8 cellular contexts compared by ENCODE assay signal in genomic region chr16:19521471-19522368, GRCh38. TPM values are rescaled to one million over a fixed set of nuclear protein-coding genes. Genes with fewer than 3 reads are reported as not detected.
A peak's percentile ranks its signal among the peaks of the same experiment; 100 is the strongest.
DNase-seq lines count a peak whose midpoint lies in the region; ATAC-seq and TF ChIP-seq lines count a peak whose summit lies in the region.

Gene GDE1, minus strand, starts transcription at chr16:19522098. Its CDS starts 134 bp downstream, at chr16:19521964.

- no peaks in the 10 kb centered on the region for H3K27me3 Mint-ChIP-seq in activated B cell treated with CpG ODN at 0.5 μM for 24 hours

- intact Hi-C loops in activated B cell treated with CpG ODN at 0.5 μM for 24 hours (cut with micrococcal nuclease): loop anchor here (1.0 to 5.0 kb wide), 8 partner anchors 8 to 1219 kb away; partner anchors contain the start of genes IQCK, KNOP1, SMG1 and THUMPD1

- DNase-seq in AG08396 (ENCODE audit: low spot score) (peak; percentile 96), NCI-H2227 (lab: John Stamatoyannopoulos, UW; ENCODE audit: unreplicated experiment) (peak; percentile 97), activated B cell treated with CpG ODN at 0.5 μM for 24 hours (peak; percentile 88), caudate nucleus (lab: John Stamatoyannopoulos, UW) (peak; percentile 46 to 98 (median 95)), inferior parietal cortex (ENCODE audit: extremely low spot score) (peak; percentile 95)
- peak; percentile 92 to 95 for DNase-seq in stimulated activated CD4-positive, alpha-beta T cell treated with anti-CD3 and anti-CD28 coated beads, Interleukin-12 subunit alpha, Interleukin-12 subunit beta, amount 100 ng/mL, for 24 hours (ENCODE audit: low read depth in 2 of 2)

- no peak for TF ChIP-seq CTCF in activated B cell treated with CpG ODN at 0.5 μM for 24 hours (IDR thresholded peaks at IDR 0.05)

- peaks cover 17% of the 10 kb centered on the region for H3K36me3 Mint-ChIP-seq in activated B cell treated with CpG ODN at 0.5 μM for 24 hours (ENCODE audit: low read depth)

- H3K9me3 Mint-ChIP-seq in activated B cell treated with CpG ODN at 0.5 μM for 24 hours: no peaks in the 10 kb centered on the region

- peaks cover 43% of the 10 kb centered on the region for H3K4me1 Mint-ChIP-seq in activated B cell treated with CpG ODN at 0.5 μM for 24 hours

- peak within 1 kb of the TSS; percentile 48 for H3K27ac ChIP-seq in caudate nucleus (ENCODE audit: low read depth, low read length)

- POLR2A ChIA-PET in activated B cell treated with CpG ODN at 0.5 μM for 24 hours (lab: Charles Lee): interaction anchor here (0.7 to 1.1 kb wide), 3 partner anchors 34 to 428 kb away, joined by 3 to 12 read pairs (median 6); partner anchors contain the start of gene VPS35L

- CTCF ChIA-PET in activated B cell treated with CpG ODN at 0.5 μM for 24 hours (lab: Charles Lee): no interaction called here

- H3K27ac Mint-ChIP-seq in activated B cell treated with CpG ODN at 0.5 μM for 24 hours: peak within 1 kb of the TSS; percentile 89

- H3K4me3 Mint-ChIP-seq in activated B cell treated with CpG ODN at 0.5 μM for 24 hours: peak within 1 kb of the TSS; percentile 95

- ATAC-seq in GM18907 (IDR thresholded peaks at IDR 0.05; ENCODE audit: unreplicated experiment): peak; percentile 74
- peak; percentile 69 for ATAC-seq in HG03159 (IDR thresholded peaks at IDR 0.05; ENCODE audit: unreplicated experiment)
- ATAC-seq in activated B cell treated with CpG ODN at 0.5 μM for 24 hours (ENCODE audit: low read depth): peak; percentile 78

RNA-seq across cellular contexts. Expression of gene GDE1, which starts in this region (rescaled TPM):
- 17.0 and 18.3 TPM in 2 replicates for total RNA-seq in activated B cell treated with CpG ODN at 0.5 μM for 24 hours

Comparison
In these comparisons a context has a peak if more than half of its experiments do, and no peak if none do; other contexts are left out.
1. Peak in every context shown above with its lines: DNase-seq, ATAC-seq and H3K27ac ChIP-seq.